9 cellular contexts compared by ENCODE assay signal in the genomic region with DNA sequence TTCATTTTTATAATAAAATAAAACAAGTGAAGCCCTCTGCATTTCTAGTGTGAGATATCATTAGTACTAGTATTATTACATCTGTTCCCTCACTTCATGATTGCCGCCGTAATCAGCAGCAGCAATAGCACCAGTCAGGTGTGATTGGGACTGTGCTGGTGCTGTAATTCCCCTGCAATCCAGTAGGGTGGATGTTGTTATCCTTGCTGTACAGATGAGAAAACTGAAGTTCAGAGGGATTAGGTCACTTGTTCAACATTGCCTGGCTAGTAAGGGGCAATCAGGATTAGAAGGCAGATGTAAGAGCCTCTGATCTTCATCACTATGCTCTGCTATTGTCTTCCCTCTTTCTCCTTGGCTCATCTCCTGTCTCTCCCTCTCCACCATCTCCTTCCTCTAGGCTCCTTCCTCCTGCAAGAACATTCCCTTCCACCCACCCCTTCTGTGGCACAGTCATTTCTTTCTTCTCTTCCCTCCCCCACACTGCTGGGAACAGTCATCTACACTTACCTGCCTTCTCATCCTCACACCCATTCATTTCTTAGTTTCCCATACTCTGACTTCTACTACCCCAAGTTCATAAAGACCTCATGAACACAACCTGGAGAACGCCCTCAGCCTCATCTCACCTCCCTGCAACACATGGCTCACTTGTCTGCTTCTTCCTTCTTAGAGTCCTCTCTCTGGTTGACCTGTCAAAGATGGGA. TPM values are rescaled to one million over a fixed set of nuclear protein-coding genes. Genes with fewer than 3 reads are reported as not detected.
DNase-seq lines count a peak whose midpoint lies in the region; ATAC-seq and TF ChIP-seq lines count a peak whose summit lies in the region.
"Had no signal": no experiment of that assay in that cellular context is flagged by ENCODE, and none has a peak within 500 bp of the region (broad histone marks: within the 10 kb centered on the region; RNA-seq: fewer than 3 reads in every experiment).

No MANE protein-coding gene starts in this region.

- no peaks in the 10 kb centered on the region for H3K9me3 Mint-ChIP-seq in neural crest cell

- no peaks in the 10 kb centered on the region for H4K20me1 ChIP-seq in Karpas-422 (ENCODE audit: insufficient read depth, low read depth, low read length)

- H3K27ac ChIP-seq in Karpas-422 (ENCODE audit: low read length) (no peak overlapping the region), body of pancreas (no peak overlapping the region)

- no peaks in the 10 kb centered on the region for H3K36me3 Mint-ChIP-seq in neural crest cell (ENCODE audit: low read depth)

- H3K4me3 ChIP-seq in Karpas-422 (ENCODE audit: low read length) (no peak overlapping the region), body of pancreas (no peak overlapping the region)

- H3K4me1 Mint-ChIP-seq in neural crest cell: peaks cover 6% of the 10 kb centered on the region

- TF ChIP-seq CTCF in body of pancreas (IDR thresholded peaks at IDR 0.05) (peak; percentile 6 to 43 (median 25)), neural crest cell (conservative IDR thresholded peaks at IDR 0.05) (peak; percentile 54)

- H3K4me1 ChIP-seq in Karpas-422 (ENCODE audit: low read length): peaks cover 25% of the 10 kb centered on the region
- H3K4me1 ChIP-seq in body of pancreas: no peaks in the 10 kb centered on the region

- ATAC-seq in body of pancreas: no peak
- ATAC-seq in HG03521 (IDR thresholded peaks at IDR 0.05; ENCODE audit: unreplicated experiment): no peak

- H2AFZ ChIP-seq in Karpas-422 (ENCODE audit: low read length): no peak overlapping the region

- H3K9ac ChIP-seq in Karpas-422 (ENCODE audit: low read length): no peak overlapping the region

- H3K36me3 ChIP-seq in Karpas-422 (ENCODE audit: insufficient read depth, low read length) (no peaks in the 10 kb centered on the region), body of pancreas (replicated peaks in 1 of 2; ENCODE audit: insufficient read depth in 1 of 2, low read depth in 2 of 2) (no peaks in the 10 kb centered on the region)

- H3K4me3 Mint-ChIP-seq in neural crest cell: no peak overlapping the region

- peak; percentile 60 for DNase-seq in DMS 273 (lab: John Stamatoyannopoulos, UW; ENCODE audit: unreplicated experiment)
- DNase-seq in DMS 273 treated with DMSO at 0.1 percent for 48 hours (lab: John Stamatoyannopoulos, UW): no peak
- peak; percentile 66 for DNase-seq in Karpas-422
- DNase-seq in body of pancreas: peak in 1 of 4 donors; percentile 30
- DNase-seq in neural crest cell (ENCODE audit: low read depth, low spot score): no peak
- DNase-seq in HCEC 1CT: no peak
- no peak for DNase-seq in foreskin melanocyte
- DNase-seq: 8988T had no signal

- H3K27ac Mint-ChIP-seq in neural crest cell (ENCODE audit: unreplicated experiment): no peak overlapping the region

- H3K9me2 ChIP-seq in Karpas-422 (replicated peaks; ENCODE audit: insufficient read depth, low read length): no peaks in the 10 kb centered on the region

- intact Hi-C loops in body of pancreas (cut with DNase I): no loop called here

- H3K27me3 ChIP-seq in Karpas-422 (ENCODE audit: low read length): no peaks in the 10 kb centered on the region
- H3K27me3 ChIP-seq in body of pancreas: no peaks in the 10 kb centered on the region

- no peak for TF ChIP-seq POLR2A in body of pancreas (IDR thresholded peaks at IDR 0.05)

- peaks cover 20% of the 10 kb centered on the region for H3K27me3 Mint-ChIP-seq in neural crest cell (ENCODE audit: low read depth)

- H3K9me3 ChIP-seq in Karpas-422 (ENCODE audit: low read length): no peaks in the 10 kb centered on the region
- H3K9me3 ChIP-seq in body of pancreas: no peaks in the 10 kb centered on the region

- WGBS in body of pancreas, 2 donors: 51 to 58% methylated on average over 3 of the region's 3 CpGs

- no peak overlapping the region for H3K4me2 ChIP-seq in Karpas-422 (ENCODE audit: low read depth, low read length, poor library complexity, severe bottlenecking)

- no peaks in the 10 kb centered on the region for H3K79me2 ChIP-seq in Karpas-422 (ENCODE audit: low read length)

RNA-seq across cellular contexts. Expression of a gene that starts 29.7 kb away (rescaled TPM):
- 12.2 and 18.4 TPM in 2 replicates for total RNA-seq in Karpas-422 (2014; rRNA removed; shearing (Covaris generic); ENCODE audit: low replicate concordance)
- total RNA-seq in body of pancreas (1 to 10 TPM; 3.6 to 5.9 TPM), neural crest cell (4.3 and 4.7 TPM in 2 replicates)

RNA-seq across cellular contexts. Expression of a gene that starts 52.7 kb away (rescaled TPM):
- 20.6 and 38.7 TPM in 2 replicates for total RNA-seq in Karpas-422 (2014; rRNA removed; shearing (Covaris generic); ENCODE audit: low replicate concordance)
- total RNA-seq in body of pancreas (10 to 100 TPM in 1 of 2 donors, 1 to 10 TPM in 1; 4.0 to 14.0 TPM), neural crest cell (18.7 and 20.1 TPM in 2 replicates)

RNA-seq across cellular contexts. Expression of a gene that starts 56.1 kb away (rescaled TPM):
- 103 and 127 TPM in 2 replicates for total RNA-seq in Karpas-422 (2014; rRNA removed; shearing (Covaris generic); ENCODE audit: low replicate concordance)
- total RNA-seq in body of pancreas: 10 to 100 TPM; 38.9 to 76.5 TPM
- total RNA-seq in neural crest cell: 48.9 and 53.5 TPM in 2 replicates

Comparison
In these comparisons a context has a peak if more than half of its experiments do, and no peak if none do; other contexts are left out.
1. DNase-seq: peak in DMS 273 (single experiment) and Karpas-422 (single experiment); none in DMS 273 treated with DMSO at 0.1 percent for 48 hours (single experiment), neural crest cell (single experiment), HCEC 1CT (single experiment) and foreskin melanocyte (single experiment).